8 cellular contexts compared by ENCODE assay signal in genomic region chr1:224168859-224169380, GRCh38. TPM values are rescaled to one million over a fixed set of nuclear protein-coding genes. Genes with fewer than 3 reads are reported as not detected.
DNase-seq lines count a peak whose midpoint lies in the region; ATAC-seq, FAIRE-seq and TF ChIP-seq lines count a peak whose summit lies in the region.

No MANE protein-coding gene starts in this region.

- H3K4me3 Mint-ChIP-seq in H9: no peak overlapping the region

- POLR2A ChIA-PET in K562 (lab: Yijun Ruan, JAX): interaction anchor here (0.6 to 2.1 kb wide), 6 partner anchors 9 to 40 kb away, joined by 3 to 10 read pairs (median 6); partner anchors contain the start of gene DEGS1

- H4K5ac ChIP-seq in H9 (ENCODE audit: insufficient read length, low read depth, low read length): no peak overlapping the region

- H4K20me1 ChIP-seq in H9 (ENCODE audit: control insufficient read depth, insufficient read depth, insufficient read length) (no peaks in the 10 kb centered on the region), K562 (replicated peaks; ENCODE audit: control insufficient read depth, insufficient read depth, low read length) (no peaks in the 10 kb centered on the region)

- FAIRE-seq in K562 (lab: Jason Lieb, UNC): no peak

- TF ChIP-seq CTCF in H9 (conservative IDR thresholded peaks at IDR 0.05): no peak
- no peak for TF ChIP-seq CTCF in K562 (IDR thresholded peaks at IDR 0.05 in 2 of 3, conservative IDR thresholded peaks at IDR 0.05 in 1 of 3; ENCODE audit: insufficient read depth in 2 of 3, low read depth in 1 of 3, low read length in 3 of 3)

- H4K8ac ChIP-seq in H9 (replicated peaks; ENCODE audit: insufficient read length, low read depth, low read length): no peak overlapping the region
- H4K8ac ChIP-seq in mesenchymal stem cell (ENCODE audit: low read length): no peak overlapping the region

- H3K4me1 ChIP-seq in H9 (ENCODE audit: insufficient read depth, low read length) (peaks cover 6% of the 10 kb centered on the region), K562 (replicated peaks in 1 of 2; ENCODE audit: control insufficient read depth in 2 of 2, insufficient read depth in 2 of 2, low read length in 2 of 2) (peaks cover 0 to 4% of the 10 kb centered on the region in 2 experiments; a peak in 2 of 5 replicates), mesenchymal stem cell (ENCODE audit: control insufficient read depth, insufficient read depth, low read depth, low read length) (peaks cover 1% of the 10 kb centered on the region)

- H3K27me3 ChIP-seq in H9 (ENCODE audit: insufficient read depth, low read length) (no peaks in the 10 kb centered on the region), K562 (ENCODE audit: control insufficient read depth in 2 of 2, insufficient read depth in 2 of 2, low read length in 2 of 2) (no peaks in the 10 kb centered on the region), mesenchymal stem cell (ENCODE audit: control insufficient read depth in 1 of 2, insufficient read depth in 1 of 2, low read length in 2 of 2) (peaks cover 0 to 2% of the 10 kb centered on the region in 2 experiments)

- H3K79me2 ChIP-seq in H9 (ENCODE audit: insufficient read depth, low read length) (no peaks in the 10 kb centered on the region), K562 (ENCODE audit: control insufficient read depth, insufficient read depth, low read length) (no peaks in the 10 kb centered on the region)

- no peak overlapping the region for H3K27ac ChIP-seq in H9 (ENCODE audit: insufficient read length, low read depth, low read length)
- H3K27ac ChIP-seq in K562 (ENCODE audit: extremely low read depth, low read depth, low read length): no peak overlapping the region
- peak overlapping the region; percentile 74 for H3K27ac ChIP-seq in mesenchymal stem cell (ENCODE audit: low read length, poor library complexity, severe bottlenecking)

- WGBS in H9 (ENCODE audit: extremely low coverage, insufficient read length, low lambda C conversion rate): no CpG with 5 or more reads among the region's 5 CpGs
- 52% methylated on average over 5 of the region's 5 CpGs for WGBS in K562 (ENCODE audit: insufficient coverage, low coverage, missing lambda C conversion rate)
- WGBS in mesenchymal stem cell: 91% methylated on average over 5 of the region's 5 CpGs

- no peaks in the 10 kb centered on the region for H3K36me3 ChIP-seq in K562 (ENCODE audit: control insufficient read depth, insufficient read depth, low read length)
- H3K36me3 ChIP-seq in mesenchymal stem cell (ENCODE audit: control insufficient read depth in 1 of 2, insufficient read depth in 2 of 2, low read depth in 1 of 2, low read length in 2 of 2): no peaks in the 10 kb centered on the region

- H3K14ac ChIP-seq in H9 (ENCODE audit: insufficient read depth, low read length) (no peak overlapping the region), mesenchymal stem cell (ENCODE audit: low read length in 2 of 2) (no peak overlapping the region)

- peaks cover 2% of the 10 kb centered on the region; the same call in 1 of the 2 replicates for H3K27me3 Mint-ChIP-seq in H9 (ENCODE audit: low read depth)

- TF ChIP-seq POLR2A in K562 (conservative IDR thresholded peaks at IDR 0.05): no peak

- no peak for TF ChIP-seq RAD21 in K562 (CRISPR knock-in tag; conservative IDR thresholded peaks at IDR 0.05 in 1 of 2, IDR thresholded peaks at IDR 0.05 in 1 of 2)

- H4K91ac ChIP-seq in H9 (ENCODE audit: insufficient read length, low read depth, low read length) (no peak overlapping the region), mesenchymal stem cell (ENCODE audit: low read length) (no peak overlapping the region)

- H2BK5ac ChIP-seq in H9 (ENCODE audit: insufficient read length, low read length) (no peak overlapping the region), mesenchymal stem cell (ENCODE audit: low read depth, low read length, poor library complexity, severe bottlenecking) (no peak overlapping the region)

- H3K56ac ChIP-seq in H9 (ENCODE audit: insufficient read length, low read depth, low read length): no peak overlapping the region

- in situ Hi-C loops in K562 (cut with MboI): no loop called here
- in situ Hi-C loops in G401 (cut with HindIII; ENCODE audit: low sequenced_read_pairs): no loop called here

- peaks cover 28 to 31% of the 10 kb centered on the region in 2 experiments for H3K4me1 Mint-ChIP-seq in H9

- no peaks in the 10 kb centered on the region for H3K9me1 ChIP-seq in K562 (ENCODE audit: control insufficient read depth, insufficient read depth, low read length)

- H2AK5ac ChIP-seq in H9 (ENCODE audit: insufficient read length, low read length): no peak overlapping the region
- no peak overlapping the region for H2AK5ac ChIP-seq in mesenchymal stem cell (ENCODE audit: low read length, severe bottlenecking)

- H3K4me2 ChIP-seq in H9 (ENCODE audit: insufficient read depth, insufficient read length, low read length) (no peak overlapping the region), K562 (ENCODE audit: insufficient read depth, low read length) (no peak overlapping the region), mesenchymal stem cell (ENCODE audit: low read length, poor library complexity, severe bottlenecking) (peak overlapping the region; percentile 10)

- H3K4me3 ChIP-seq in K562 (no peak overlapping the region), mesenchymal stem cell (ENCODE audit: insufficient read depth in 1 of 2, low read depth in 1 of 2, low read length in 2 of 2) (peak overlapping the region in 1 of 2 experiments; percentile 64)

- no peaks in the 10 kb centered on the region for H3K9me3 ChIP-seq in H9 (ENCODE audit: control insufficient read depth, low read depth, low read length)
- H3K9me3 ChIP-seq in K562 (replicated peaks; ENCODE audit: control insufficient read depth, insufficient read depth, low read depth, low read length): peaks cover 3% of the 10 kb centered on the region; the same call in 1 of the 2 replicates
- no peaks in the 10 kb centered on the region for H3K9me3 ChIP-seq in mesenchymal stem cell (ENCODE audit: control insufficient read depth, low read length)

- H3K23ac ChIP-seq in H9 (ENCODE audit: insufficient read length, low read depth, low read length) (no peak overlapping the region), mesenchymal stem cell (ENCODE audit: low read length in 2 of 2) (no peak overlapping the region)

- H3K79me1 ChIP-seq in H9 (ENCODE audit: insufficient read depth, low read depth, low read length, poor library complexity, severe bottlenecking) (no peaks in the 10 kb centered on the region), mesenchymal stem cell (replicated peaks; ENCODE audit: low read length, poor library complexity, severe bottlenecking) (no peaks in the 10 kb centered on the region)

- H2AFZ ChIP-seq in H9 (ENCODE audit: low read length) (peak overlapping the region; percentile 16), K562 (ENCODE audit: low read depth, low read length) (peak overlapping the region; percentile 43), mesenchymal stem cell (ENCODE audit: low read depth, low read length) (no peak overlapping the region)

- peaks cover 3 to 14% (median 4%) of the 10 kb centered on the region in 3 experiments; a peak in 5 of 7 replicates for H3K36me3 Mint-ChIP-seq in H9 (ENCODE audit: insufficient read depth in 1 of 3, low read depth in 3 of 3)

- no peaks in the 10 kb centered on the region for H3K23me2 ChIP-seq in H9 (ENCODE audit: insufficient read length, low read depth, low read length, poor library complexity, severe bottlenecking)

- DNase-seq in H9: no peak
- peak; percentile 36 for DNase-seq in LoVo (ENCODE audit: low spot score)
- no peak for DNase-seq in K562 (ENCODE audit: extremely low read depth in 1 of 4, low spot score in 3 of 4)
- DNase-seq in mesenchymal stem cell: no peak
- no peak for DNase-seq in NCI-H187 treated with DMSO at 0.1 percent for 48 hours (lab: John Stamatoyannopoulos, UW)
- no peak for DNase-seq in DMS153 (lab: John Stamatoyannopoulos, UW)
- no peak for DNase-seq in G401 (ENCODE audit: low spot score)

- H3K18ac ChIP-seq in H9 (ENCODE audit: insufficient read length, low read depth, low read length) (no peak overlapping the region), mesenchymal stem cell (ENCODE audit: low read depth in 1 of 2, low read length in 2 of 2) (no peak overlapping the region)

- CTCF ChIA-PET in K562 (lab: Yijun Ruan, JAX; ENCODE audit: low intra/inter-chr PET ratio): no interaction called here

- peaks cover 6 to 9% of the 10 kb centered on the region in 2 experiments for H3K9me3 Mint-ChIP-seq in H9

- BruUV-seq in K562 (replicated peaks; lab: Mats Ljungman, UMichigan): no TSS peak

- no peak for TF ChIP-seq EP300 in K562 (IDR thresholded peaks at IDR 0.05; ENCODE audit: low read length)

- H2BK15ac ChIP-seq in H9 (ENCODE audit: low read depth, low read length) (peak overlapping the region; percentile 28; the same call in 1 of the 2 replicates), mesenchymal stem cell (ENCODE audit: low read depth, poor library complexity, severe bottlenecking) (no peak overlapping the region)

- peak; percentile 94 for ATAC-seq in GM18511 (IDR thresholded peaks at IDR 0.05; ENCODE audit: unreplicated experiment)
- no peak for ATAC-seq in K562

- H2BK120ac ChIP-seq in H9 (ENCODE audit: low read depth, low read length, poor library complexity, severe bottlenecking) (no peak overlapping the region), mesenchymal stem cell (ENCODE audit: low read depth, low read length) (no peak overlapping the region)

- H3K27ac Mint-ChIP-seq in H9: peak overlapping the region in 2 of 3 experiments; percentile 9 to 21; a peak in 3 of 7 replicates

- intact Hi-C loops in K562 (cut with micrococcal nuclease): no loop called here

- H3K4ac ChIP-seq in H9 (ENCODE audit: low read depth, low read length) (no peak overlapping the region), mesenchymal stem cell (ENCODE audit: low read depth in 1 of 2, low read length in 2 of 2) (no peak overlapping the region)

- H3T11ph ChIP-seq in H9 (ENCODE audit: low read length): no peak overlapping the region

- H3K9ac ChIP-seq in H9 (ENCODE audit: extremely low read depth, insufficient read length, low read length) (peak overlapping the region; percentile 7), K562 (ENCODE audit: insufficient read depth in 1 of 2, low read depth in 2 of 2, low read length in 2 of 2) (no peak overlapping the region), mesenchymal stem cell (ENCODE audit: low read length) (peak overlapping the region; percentile 47)

- no peak overlapping the region for H2BK20ac ChIP-seq in H9 (ENCODE audit: low read depth, low read length, poor library complexity, severe bottlenecking)

- H2BK12ac ChIP-seq in H9 (ENCODE audit: insufficient read length, low read depth, low read length): no peak overlapping the region
- no peak overlapping the region for H2BK12ac ChIP-seq in mesenchymal stem cell (ENCODE audit: low read length in 2 of 2)

RNA-seq across cellular contexts. Expression of gene DEGS1, which starts 14.1 kb away (rescaled TPM):
- total RNA-seq in H9 (2021) (59.8 and 61.9 TPM in 2 replicates), K562 (2014; rRNA removed) (26.5 and 38.1 TPM in 2 replicates), K562 (2014; rRNA removed; fragmentation: Illumina TruSeq; extraction: Trizol) (44.0 and 47.2 TPM in 2 replicates), K562 (2015; rRNA removed; fragmentation: Illumina TruSeq; extraction: Trizol) (37.6 and 38.8 TPM in 2 replicates), K562 (2021) (37.2 and 39.3 TPM in 2 replicates)
- total RNA-seq in K562 (2011; cell fraction: chromatin; rRNA removed; ENCODE audit: low replicate concordance): 73.6 and 117 TPM in 2 replicates
- total RNA-seq in K562 (2011; cell fraction: nucleolus; rRNA removed): 48.4 and 49.3 TPM in 2 replicates
- total RNA-seq in K562 (2011; cell fraction: nucleoplasm; rRNA removed): 95.9 and 98.1 TPM in 2 replicates
- polyA plus RNA-seq in K562 (2011; rRNA removed) (57.4 and 95.0 TPM in 2 replicates), K562 (2014; fragmentation: Illumina TruSeq; extraction: Trizol) (56.2 and 70.1 TPM in 2 replicates), K562 (2014; fragmentation: Nextera tagmentation; extraction: Ambion mirVana) (10 to 100 TPM; 12.3 to 20.4 TPM), K562 (2014; rRNA removed) (40.2 and 52.1 TPM in 2 replicates)
- polyA plus RNA-seq in K562 (2011; cell fraction: cytosol; rRNA removed): 31.6 and 94.3 TPM in 2 replicates
- polyA plus RNA-seq in K562 (2011; cell fraction: nucleus; rRNA removed): 11.6 and 17.6 TPM in 2 replicates
- 29.1 and 38.0 TPM in 2 replicates for polyA plus RNA-seq in K562 (2012)
- polyA minus RNA-seq in K562 (2011; rRNA and poly(A)+ RNA removed): 34.0 and 34.5 TPM in 2 replicates
- polyA minus RNA-seq in K562 (2011; cell fraction: cytosol; rRNA and poly(A)+ RNA removed): 12.3 and 15.7 TPM in 2 replicates
- 7.4 and 13.0 TPM in 2 replicates for polyA minus RNA-seq in K562 (2011; cell fraction: nucleus; rRNA and poly(A)+ RNA removed)
- polyA plus RNA-seq in mesenchymal stem cell (2013, experiment 1 of 2): 123 TPM
- polyA plus RNA-seq in mesenchymal stem cell (2013, experiment 2 of 2): 127 TPM
- total RNA-seq in G401 (2014; rRNA removed; shearing (Covaris generic)): 306 and 340 TPM in 2 replicates

RNA-seq across cellular contexts. Expression of gene FBXO28, which starts 55.0 kb away (rescaled TPM):
- total RNA-seq in H9 (2021): 45.7 and 55.0 TPM in 2 replicates
- total RNA-seq in K562 (2011; cell fraction: chromatin; rRNA removed; ENCODE audit: low replicate concordance): 44.8 and 124 TPM in 2 replicates
- 21.3 and 25.9 TPM in 2 replicates for total RNA-seq in K562 (2011; cell fraction: nucleolus; rRNA removed)
- total RNA-seq in K562 (2011; cell fraction: nucleoplasm; rRNA removed): 42.8 and 45.4 TPM in 2 replicates
- 22.0 and 25.3 TPM in 2 replicates for total RNA-seq in K562 (2014; rRNA removed)
- total RNA-seq in K562 (2014; rRNA removed; fragmentation: Illumina TruSeq; extraction: Trizol): 34.8 and 38.0 TPM in 2 replicates
- 26.3 and 29.9 TPM in 2 replicates for total RNA-seq in K562 (2015; rRNA removed; fragmentation: Illumina TruSeq; extraction: Trizol)
- 27.1 and 27.8 TPM in 2 replicates for total RNA-seq in K562 (2021)
- polyA plus RNA-seq in K562 (2011; rRNA removed): 17.0 and 27.4 TPM in 2 replicates
- 7.5 and 8.0 TPM in 2 replicates for polyA plus RNA-seq in K562 (2011; cell fraction: cytosol; rRNA removed)
- polyA plus RNA-seq in K562 (2011; cell fraction: nucleus; rRNA removed): 11.4 and 11.8 TPM in 2 replicates
- polyA plus RNA-seq in K562 (2012): 12.4 and 13.4 TPM in 2 replicates
- polyA plus RNA-seq in K562 (2014; fragmentation: Illumina TruSeq; extraction: Trizol): 19.6 and 20.5 TPM in 2 replicates
- 1 to 10 TPM; 4.1 to 5.8 TPM for polyA plus RNA-seq in K562 (2014; fragmentation: Nextera tagmentation; extraction: Ambion mirVana)
- polyA plus RNA-seq in K562 (2014; rRNA removed): 17.6 and 19.2 TPM in 2 replicates
- polyA minus RNA-seq in K562 (2011; rRNA and poly(A)+ RNA removed): 46.2 and 46.6 TPM in 2 replicates
- polyA minus RNA-seq in K562 (2011; cell fraction: cytosol; rRNA and poly(A)+ RNA removed): 10.0 and 15.1 TPM in 2 replicates
- 19.7 and 24.2 TPM in 2 replicates for polyA minus RNA-seq in K562 (2011; cell fraction: nucleus; rRNA and poly(A)+ RNA removed)
- 12.1 TPM for polyA plus RNA-seq in mesenchymal stem cell (2013, experiment 1 of 2)
- polyA plus RNA-seq in mesenchymal stem cell (2013, experiment 2 of 2): 12.8 TPM
- total RNA-seq in G401 (2014; rRNA removed; shearing (Covaris generic)): 75.0 and 98.4 TPM in 2 replicates

Comparison
In these comparisons a context has a peak if more than half of its experiments do, and no peak if none do; other contexts are left out.
1. H3K9ac ChIP-seq: peak in H9 (single experiment) and mesenchymal stem cell (single experiment); none in K562 (0 of 2).